In the genomic region with DNA sequence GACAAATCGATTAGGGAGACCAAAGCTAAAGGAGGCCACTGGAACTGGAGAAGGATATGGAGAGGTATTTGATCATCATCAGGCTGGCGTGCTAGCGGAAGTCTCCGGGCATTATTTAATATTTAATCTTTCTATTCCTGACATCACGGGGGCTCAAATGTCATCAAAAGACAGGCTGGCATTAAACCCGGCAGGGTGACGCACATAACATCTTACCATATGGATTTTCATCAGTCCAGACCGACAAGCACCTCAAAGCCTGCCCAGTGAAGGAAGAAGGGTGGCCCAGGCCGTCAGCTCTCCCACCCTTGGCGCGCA, we compare ENCODE assay signal across 8 cellular contexts. TPM values are rescaled to one million over a fixed set of nuclear protein-coding genes. Genes with fewer than 3 reads are reported as not detected.
A peak's percentile ranks its signal among the peaks of the same experiment; 100 is the strongest.
DNase-seq lines count a peak whose midpoint lies in the region; ATAC-seq, FAIRE-seq and TF ChIP-seq lines count a peak whose summit lies in the region.

No MANE protein-coding gene starts in this region.

- no peak for TF ChIP-seq RAD21 in HepG2 (CRISPR knock-in tag; IDR thresholded peaks at IDR 0.05)

- H3K4me3 ChIP-seq in AG10803 (ENCODE audit: low read length) (peak overlapping the region; percentile 90), HepG2 (replicated peaks in 1 of 3; ENCODE audit: insufficient read depth in 1 of 3, low read depth in 2 of 3, low read length in 3 of 3) (peak overlapping the region; percentile 70 to 86 (median 76)), tibial artery (peak overlapping the region; percentile 70 to 84)

- intact Hi-C loops in MCF 10A (cut with micrococcal nuclease) (no loop called here), HepG2 (cut with micrococcal nuclease; ENCODE audit: unreplicated experiment) (loop anchor here (5.0 kb wide), 1 partner anchor 90 kb away; a partner anchor contains a TSS), tibial artery (cut with DNase I; ENCODE audit: low total_unique reads) (no loop called here)

- H3K36me3 Mint-ChIP-seq in MCF 10A (ENCODE audit: insufficient read depth, unreplicated experiment) = no peaks in the 10 kb centered on the region

- DNase-seq in AG10803 (ENCODE audit: low read depth) = no peak
- DNase-seq in NCI-H2171 treated with DMSO at 0.1 percent for 48 hours (lab: John Stamatoyannopoulos, UW) = peak; percentile 74
- DNase-seq in MCF 10A (ENCODE audit: unreplicated experiment) = no peak
- DNase-seq in HepG2 (ENCODE audit: low spot score) = no peak
- DNase-seq in tibial artery = peak in 1 of 2 donors; percentile 64
- DNase-seq in globus pallidus (ENCODE audit: low spot score) = no peak
- DNase-seq in NCI-H1105 (lab: John Stamatoyannopoulos, UW) = no peak

- peaks cover 43% of the 10 kb centered on the region for H3K4me1 ChIP-seq in HepG2 (ENCODE audit: insufficient read depth, low read length)
- H3K4me1 ChIP-seq in tibial artery = peaks cover 0 to 53% (median 15%) of the 10 kb centered on the region in 4 donors

- no peaks in the 10 kb centered on the region for H3K36me3 ChIP-seq in HepG2 (replicated peaks in 1 of 2; ENCODE audit: control insufficient read depth in 1 of 2, insufficient read depth in 2 of 2, low read length in 2 of 2)
- H3K36me3 ChIP-seq in tibial artery = no peaks in the 10 kb centered on the region

- in situ Hi-C loops in HepG2 (cut with HindIII; ENCODE audit: extremely low pct_ligation_motif_present, low pct_unique_long_range_greater_than_20kb) = no loop called here

- BruUV-seq in MCF 10A (replicated peaks; lab: Mats Ljungman, UMichigan) = no TSS peak
- BruUV-seq in HepG2 (replicated peaks; lab: Mats Ljungman, UMichigan) = no TSS peak

- TF ChIP-seq CTCF in AG10803 (conservative IDR thresholded peaks at IDR 0.05; ENCODE audit: low read length) (no peak), MCF 10A (IDR thresholded peaks at IDR 0.05; ENCODE audit: unreplicated experiment) (no peak), HepG2 (CRISPR knock-in tag; IDR thresholded peaks at IDR 0.05) (no peak), tibial artery (IDR thresholded peaks at IDR 0.05) (no peak)

- H3K27me3 ChIP-seq in HepG2 (ENCODE audit: control insufficient read depth in 1 of 2, insufficient read depth in 2 of 2, low read length in 2 of 2) (no peaks in the 10 kb centered on the region), tibial artery (no peaks in the 10 kb centered on the region)

- POLR2A ChIA-PET in MCF 10A (lab: Yijun Ruan, JAX) = interaction anchor here (0.9 to 2.6 kb wide), 17 partner anchors 9 to 510 kb away, joined by 3 to 18 read pairs (median 5); a partner anchor contains a TSS
- POLR2A ChIA-PET in HepG2 (lab: Yijun Ruan, JAX) = interaction anchor here (0.8 to 2.4 kb wide), 10 partner anchors 9 to 211 kb away, joined by 3 to 30 read pairs (median 4); a partner anchor contains a TSS

- peak overlapping the region; percentile 89 for H3K27ac ChIP-seq in HepG2 (ENCODE audit: extremely low read length, insufficient read depth, low read length)
- peak overlapping the region; percentile 91 to 94 for H3K27ac ChIP-seq in tibial artery

- peaks cover 18% of the 10 kb centered on the region for H3K4me1 Mint-ChIP-seq in MCF 10A (ENCODE audit: insufficient read depth, unreplicated experiment)

- H4K20me1 ChIP-seq in HepG2 (ENCODE audit: insufficient read depth, low read length) = no peaks in the 10 kb centered on the region

- peak overlapping the region; percentile 77 for H3K9ac ChIP-seq in HepG2 (ENCODE audit: insufficient read depth, low read depth, low read length)

- CTCF ChIA-PET in MCF 10A (lab: Yijun Ruan, JAX) (interaction anchor here (0.5 to 4.1 kb wide), 22 partner anchors 11 to 769 kb away, joined by 3 to 24 read pairs (median 5); a partner anchor contains a TSS), HepG2 (lab: Yijun Ruan, JAX; ENCODE audit: low intra/inter-chr PET ratio, low total read pairs) (interaction anchor here (1.2 kb wide), 1 partner anchor 28 kb away, joined by 5 read pairs; no protein-coding TSS in a partner anchor)

- no peaks in the 10 kb centered on the region for H3K79me2 ChIP-seq in HepG2 (ENCODE audit: insufficient read depth, low read length)

- FAIRE-seq in HepG2 (lab: Jason Lieb, UNC) = no peak

- H3K27me3 Mint-ChIP-seq in MCF 10A (ENCODE audit: insufficient read depth, unreplicated experiment) = no peaks in the 10 kb centered on the region

- TF ChIP-seq EP300 in HepG2 (IDR thresholded peaks at IDR 0.05; ENCODE audit: low read depth in 2 of 2, low read length in 2 of 2) = no peak
- TF ChIP-seq EP300 in HepG2 (CRISPR knock-in tag; IDR thresholded peaks at IDR 0.05; ENCODE audit: borderline replicate concordance) = no peak

- H3K4me3 Mint-ChIP-seq in MCF 10A (ENCODE audit: unreplicated experiment) = peak overlapping the region; percentile 82

- H2AFZ ChIP-seq in HepG2 (ENCODE audit: low read length) = peak overlapping the region; percentile 94

- 0% methylated on average over 8 of the region's 11 CpGs for WGBS in HepG2 (ENCODE audit: low lambda C conversion rate)

- ATAC-seq in GM19351 (IDR thresholded peaks at IDR 0.05; ENCODE audit: unreplicated experiment) (peak; percentile 12), HepG2 (peak; percentile 19)

- no peaks in the 10 kb centered on the region for H3K9me3 Mint-ChIP-seq in MCF 10A (ENCODE audit: unreplicated experiment)

- no peak for TF ChIP-seq POLR2A in HepG2 (IDR thresholded peaks at IDR 0.05; ENCODE audit: insufficient read depth in 1 of 2, low read depth in 2 of 2, low read length in 2 of 2)

- peak overlapping the region; percentile 86 for H3K27ac Mint-ChIP-seq in MCF 10A (ENCODE audit: low read depth, unreplicated experiment)

- H3K9me3 ChIP-seq in HepG2 (ENCODE audit: low read length) (no peaks in the 10 kb centered on the region), tibial artery (no peaks in the 10 kb centered on the region)

- H3K4me2 ChIP-seq in HepG2 (ENCODE audit: low read depth, low read length) = peak overlapping the region; percentile 94

TF ChIP-seq in HepG2, 621 proteins besides CTCF, POLR2A, EP300 and RAD21 (continues in another document):
- TF ChIP-seq ONECUT2 (CRISPR knock-in tag; IDR thresholded peaks at IDR 0.05) (0 out of 2 replicates have a peak, but pooled peaks have one; percentile 36), PRMT3 (CRISPR knock-in tag; IDR thresholded peaks at IDR 0.05; ENCODE audit: borderline replicate concordance, low read depth) (0 out of 2 replicates have a peak, but pooled peaks have one; percentile 18), NAIF1 (CRISPR knock-in tag; IDR thresholded peaks at IDR 0.05; ENCODE audit: borderline replicate concordance) (peak; percentile 6; the same call in 1 of the 2 replicates), ZBTB21 (CRISPR knock-in tag; IDR thresholded peaks at IDR 0.05) (0 out of 2 replicates have a peak, but pooled peaks have one; percentile 23)

RNA-seq across cellular contexts. Expression of a gene that starts 0.6 kb away (rescaled TPM):
- total RNA-seq in MCF 10A (2022) (30.4 and 50.1 TPM in 2 replicates), HepG2 (2016; rRNA removed; fragmentation: Illumina TruSeq; extraction: Trizol) (15.9 and 19.5 TPM in 2 replicates)
- total RNA-seq in HepG2 (2016; cell fraction: cytosol; rRNA removed; fragmentation: Illumina TruSeq; extraction: Trizol; ENCODE audit: low read depth) = 0.97 and 1.1 TPM in 2 replicates
- 13.7 and 17.9 TPM in 2 replicates for total RNA-seq in HepG2 (2016; cell fraction: insoluble cytoplasmic fraction; rRNA removed; fragmentation: Illumina TruSeq; extraction: Trizol)
- 2.4 and 5.2 TPM in 2 replicates for total RNA-seq in HepG2 (2016; cell fraction: membrane; rRNA removed; fragmentation: Illumina TruSeq; extraction: Trizol)
- total RNA-seq in HepG2 (2016; cell fraction: nucleus; rRNA removed; fragmentation: Illumina TruSeq; extraction: Trizol) = 17.0 and 20.4 TPM in 2 replicates
- 16.1 and 16.4 TPM in 2 replicates for polyA plus RNA-seq in HepG2 (2011; rRNA removed)
- 5.7 and 12.2 TPM in 2 replicates for polyA plus RNA-seq in HepG2 (2011; cell fraction: cytosol; rRNA removed)
- polyA plus RNA-seq in HepG2 (2011; cell fraction: nucleus; rRNA removed) = 5.9 and 6.9 TPM in 2 replicates
- polyA plus RNA-seq in HepG2 (2012) = 18.8 and 28.8 TPM in 2 replicates
- 0.57 and 0.70 TPM in 2 replicates for polyA plus RNA-seq in HepG2 (2016; cell fraction: cytosol; fragmentation: Illumina TruSeq; extraction: Trizol; ENCODE audit: low read depth)
- 11.2 TPM in 2 replicates for polyA plus RNA-seq in HepG2 (2016; cell fraction: insoluble cytoplasmic fraction; fragmentation: Illumina TruSeq; extraction: Trizol; ENCODE audit: low read depth)
- 1.4 and 1.9 TPM in 2 replicates for polyA plus RNA-seq in HepG2 (2016; cell fraction: membrane; fragmentation: Illumina TruSeq; extraction: Trizol; ENCODE audit: low read depth)
- 16.5 and 18.4 TPM in 2 replicates for polyA plus RNA-seq in HepG2 (2016; cell fraction: nucleus; fragmentation: Illumina TruSeq; extraction: Trizol; ENCODE audit: insufficient read depth, low read depth)
- polyA minus RNA-seq in HepG2 (2011; rRNA and poly(A)+ RNA removed; ENCODE audit: low replicate concordance) = 9.9 and 37.8 TPM in 2 replicates
- polyA minus RNA-seq in HepG2 (2011; cell fraction: cytosol; rRNA and poly(A)+ RNA removed) = 16.7 and 31.1 TPM in 2 replicates
- polyA minus RNA-seq in HepG2 (2011; cell fraction: nucleus; rRNA and poly(A)+ RNA removed) = 18.3 and 24.1 TPM in 2 replicates

RNA-seq across cellular contexts. Expression of a gene that starts 0.7 kb away (rescaled TPM):
- total RNA-seq in MCF 10A (2022) (3.5 and 5.0 TPM in 2 replicates), HepG2 (2016; rRNA removed; fragmentation: Illumina TruSeq; extraction: Trizol) (not detected in 2 replicates)
- total RNA-seq in HepG2 (2016; cell fraction: cytosol; rRNA removed; fragmentation: Illumina TruSeq; extraction: Trizol; ENCODE audit: low read depth) = not detected in 2 replicates
- total RNA-seq in HepG2 (2016; cell fraction: insoluble cytoplasmic fraction; rRNA removed; fragmentation: Illumina TruSeq; extraction: Trizol) = 0.22 TPM in 1 of 2 replicates, not detected in the other
- total RNA-seq in HepG2 (2016; cell fraction: membrane; rRNA removed; fragmentation: Illumina TruSeq; extraction: Trizol) = not detected in 2 replicates
- total RNA-seq in HepG2 (2016; cell fraction: nucleus; rRNA removed; fragmentation: Illumina TruSeq; extraction: Trizol) = not detected in 2 replicates
- polyA plus RNA-seq in HepG2 (2011; rRNA removed) = 0.09 TPM in 1 of 2 replicates, not detected in the other
- 0.11 TPM in 1 of 2 replicates, not detected in the other for polyA plus RNA-seq in HepG2 (2011; cell fraction: cytosol; rRNA removed)
- not detected in 2 replicates for polyA plus RNA-seq in HepG2 (2011; cell fraction: nucleus; rRNA removed)
- polyA plus RNA-seq in HepG2 (2012) = 0.21 TPM in 1 of 2 replicates, not detected in the other
- 0.27 and 0.31 TPM in 2 replicates for polyA plus RNA-seq in HepG2 (2016; cell fraction: cytosol; fragmentation: Illumina TruSeq; extraction: Trizol; ENCODE audit: low read depth)
- not detected in 2 replicates for polyA plus RNA-seq in HepG2 (2016; cell fraction: insoluble cytoplasmic fraction; fragmentation: Illumina TruSeq; extraction: Trizol; ENCODE audit: low read depth)
- not detected in 2 replicates for polyA plus RNA-seq in HepG2 (2016; cell fraction: membrane; fragmentation: Illumina TruSeq; extraction: Trizol; ENCODE audit: low read depth)
- not detected in 2 replicates for polyA plus RNA-seq in HepG2 (2016; cell fraction: nucleus; fragmentation: Illumina TruSeq; extraction: Trizol; ENCODE audit: insufficient read depth, low read depth)
- polyA minus RNA-seq in HepG2 (2011; rRNA and poly(A)+ RNA removed; ENCODE audit: low replicate concordance) = 0.91 TPM in 1 of 2 replicates, not detected in the other
- not detected in 2 replicates for polyA minus RNA-seq in HepG2 (2011; cell fraction: cytosol; rRNA and poly(A)+ RNA removed)
- not detected in 2 replicates for polyA minus RNA-seq in HepG2 (2011; cell fraction: nucleus; rRNA and poly(A)+ RNA removed)
